ENCODE assay signal across 1 cellular context in the genomic region with DNA sequence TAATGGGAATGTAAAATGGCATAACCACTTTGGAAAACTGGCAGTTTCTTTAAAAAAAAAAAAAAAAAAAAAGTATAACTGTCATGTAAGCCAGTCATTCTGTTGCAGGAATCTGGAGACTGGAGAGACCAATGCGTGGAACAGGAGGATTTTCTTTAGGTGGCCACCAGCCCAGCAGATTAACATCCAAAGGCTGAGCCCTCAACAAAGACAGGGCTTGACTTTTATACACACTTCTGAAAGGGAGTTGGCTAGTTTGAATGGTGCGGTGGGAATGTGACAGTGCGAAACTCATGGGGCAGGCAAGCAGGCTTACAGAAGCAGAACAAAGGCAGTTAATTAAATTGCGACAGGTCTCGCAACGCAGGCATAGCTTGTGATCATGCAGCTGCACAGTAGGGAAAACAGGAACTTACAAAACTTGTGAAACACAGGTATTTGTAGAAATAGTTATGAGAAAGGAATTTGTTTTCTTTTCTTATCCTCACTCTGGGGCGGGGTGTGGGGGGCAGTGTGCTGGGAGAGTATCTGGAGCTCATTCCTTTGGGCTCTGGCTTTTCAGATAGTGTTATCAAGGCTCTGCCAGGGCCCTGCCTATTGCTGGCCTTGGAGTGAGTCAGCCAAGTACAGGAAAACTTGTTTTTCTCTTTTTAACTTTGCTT.
TF ChIP-seq lines count a peak whose summit lies in the region.

No MANE protein-coding gene starts in this region.

TF ChIP-seq in K562, 482 proteins besides CTCF, POLR2A, EP300 and RAD21 (continues in another document):
- TF ChIP-seq GATAD2A (IDR thresholded peaks at IDR 0.05) = peak; percentile 32; the same call in 1 of the 2 replicates
- no peak for TF ChIP-seq SRSF9 (IDR thresholded peaks at IDR 0.05; ENCODE audit: borderline replicate concordance, low read depth, low read length)
- TF ChIP-seq, protein P1, sequence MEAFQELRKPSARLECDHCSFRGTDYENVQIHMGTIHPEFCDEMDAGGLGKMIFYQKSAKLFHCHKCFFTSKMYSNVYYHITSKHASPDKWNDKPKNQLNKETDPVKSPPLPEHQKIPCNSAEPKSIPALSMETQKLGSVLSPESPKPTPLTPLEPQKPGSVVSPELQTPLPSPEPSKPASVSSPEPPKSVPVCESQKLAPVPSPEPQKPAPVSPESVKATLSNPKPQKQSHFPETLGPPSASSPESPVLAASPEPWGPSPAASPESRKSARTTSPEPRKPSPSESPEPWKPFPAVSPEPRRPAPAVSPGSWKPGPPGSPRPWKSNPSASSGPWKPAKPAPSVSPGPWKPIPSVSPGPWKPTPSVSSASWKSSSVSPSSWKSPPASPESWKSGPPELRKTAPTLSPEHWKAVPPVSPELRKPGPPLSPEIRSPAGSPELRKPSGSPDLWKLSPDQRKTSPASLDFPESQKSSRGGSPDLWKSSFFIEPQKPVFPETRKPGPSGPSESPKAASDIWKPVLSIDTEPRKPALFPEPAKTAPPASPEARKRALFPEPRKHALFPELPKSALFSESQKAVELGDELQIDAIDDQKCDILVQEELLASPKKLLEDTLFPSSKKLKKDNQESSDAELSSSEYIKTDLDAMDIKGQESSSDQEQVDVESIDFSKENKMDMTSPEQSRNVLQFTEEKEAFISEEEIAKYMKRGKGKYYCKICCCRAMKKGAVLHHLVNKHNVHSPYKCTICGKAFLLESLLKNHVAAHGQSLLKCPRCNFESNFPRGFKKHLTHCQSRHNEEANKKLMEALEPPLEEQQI (IDR thresholded peaks at IDR 0.05) = peak; percentile 87; the same call in 1 of the 2 replicates
- TF ChIP-seq MBD2 (IDR thresholded peaks at IDR 0.05; ENCODE audit: borderline replicate concordance, low read depth) = peak; percentile 71
- no peak for TF ChIP-seq ZNF263 (CRISPR knock-in tag; IDR thresholded peaks at IDR 0.05; ENCODE audit: borderline replicate concordance)
- no peak for TF ChIP-seq ZNF3 (CRISPR knock-in tag; IDR thresholded peaks at IDR 0.05)
- peak; percentile 99 for TF ChIP-seq FOSL1 (tag; conservative IDR thresholded peaks at IDR 0.05)
- TF ChIP-seq ETV5 (CRISPR knock-in tag; IDR thresholded peaks at IDR 0.05; ENCODE audit: low read depth) = peak; percentile 78
- TF ChIP-seq ILK (tag; IDR thresholded peaks at IDR 0.05; ENCODE audit: borderline replicate concordance, low read depth) = no peak
- TF ChIP-seq ZNF507 (tag; conservative IDR thresholded peaks at IDR 0.05) = no peak
- TF ChIP-seq HDGF (IDR thresholded peaks at IDR 0.05) = no peak
- TF ChIP-seq, protein P2, sequence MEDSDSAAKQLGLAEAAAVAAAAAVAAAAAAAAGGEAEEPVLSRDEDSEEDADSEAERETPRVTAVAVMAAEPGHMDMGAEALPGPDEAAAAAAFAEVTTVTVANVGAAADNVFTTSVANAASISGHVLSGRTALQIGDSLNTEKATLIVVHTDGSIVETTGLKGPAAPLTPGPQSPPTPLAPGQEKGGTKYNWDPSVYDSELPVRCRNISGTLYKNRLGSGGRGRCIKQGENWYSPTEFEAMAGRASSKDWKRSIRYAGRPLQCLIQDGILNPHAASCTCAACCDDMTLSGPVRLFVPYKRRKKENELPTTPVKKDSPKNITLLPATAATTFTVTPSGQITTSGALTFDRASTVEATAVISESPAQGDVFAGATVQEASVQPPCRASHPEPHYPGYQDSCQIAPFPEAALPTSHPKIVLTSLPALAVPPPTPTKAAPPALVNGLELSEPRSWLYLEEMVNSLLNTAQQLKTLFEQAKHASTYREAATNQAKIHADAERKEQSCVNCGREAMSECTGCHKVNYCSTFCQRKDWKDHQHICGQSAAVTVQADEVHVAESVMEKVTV (CRISPR knock-in tag; IDR thresholded peaks at IDR 0.05) = peak; percentile 62
- TF ChIP-seq MEF2A (IDR thresholded peaks at IDR 0.05; ENCODE audit: control insufficient read depth, low read depth, low read length) = peak; percentile 58
- TF ChIP-seq, protein P3, sequence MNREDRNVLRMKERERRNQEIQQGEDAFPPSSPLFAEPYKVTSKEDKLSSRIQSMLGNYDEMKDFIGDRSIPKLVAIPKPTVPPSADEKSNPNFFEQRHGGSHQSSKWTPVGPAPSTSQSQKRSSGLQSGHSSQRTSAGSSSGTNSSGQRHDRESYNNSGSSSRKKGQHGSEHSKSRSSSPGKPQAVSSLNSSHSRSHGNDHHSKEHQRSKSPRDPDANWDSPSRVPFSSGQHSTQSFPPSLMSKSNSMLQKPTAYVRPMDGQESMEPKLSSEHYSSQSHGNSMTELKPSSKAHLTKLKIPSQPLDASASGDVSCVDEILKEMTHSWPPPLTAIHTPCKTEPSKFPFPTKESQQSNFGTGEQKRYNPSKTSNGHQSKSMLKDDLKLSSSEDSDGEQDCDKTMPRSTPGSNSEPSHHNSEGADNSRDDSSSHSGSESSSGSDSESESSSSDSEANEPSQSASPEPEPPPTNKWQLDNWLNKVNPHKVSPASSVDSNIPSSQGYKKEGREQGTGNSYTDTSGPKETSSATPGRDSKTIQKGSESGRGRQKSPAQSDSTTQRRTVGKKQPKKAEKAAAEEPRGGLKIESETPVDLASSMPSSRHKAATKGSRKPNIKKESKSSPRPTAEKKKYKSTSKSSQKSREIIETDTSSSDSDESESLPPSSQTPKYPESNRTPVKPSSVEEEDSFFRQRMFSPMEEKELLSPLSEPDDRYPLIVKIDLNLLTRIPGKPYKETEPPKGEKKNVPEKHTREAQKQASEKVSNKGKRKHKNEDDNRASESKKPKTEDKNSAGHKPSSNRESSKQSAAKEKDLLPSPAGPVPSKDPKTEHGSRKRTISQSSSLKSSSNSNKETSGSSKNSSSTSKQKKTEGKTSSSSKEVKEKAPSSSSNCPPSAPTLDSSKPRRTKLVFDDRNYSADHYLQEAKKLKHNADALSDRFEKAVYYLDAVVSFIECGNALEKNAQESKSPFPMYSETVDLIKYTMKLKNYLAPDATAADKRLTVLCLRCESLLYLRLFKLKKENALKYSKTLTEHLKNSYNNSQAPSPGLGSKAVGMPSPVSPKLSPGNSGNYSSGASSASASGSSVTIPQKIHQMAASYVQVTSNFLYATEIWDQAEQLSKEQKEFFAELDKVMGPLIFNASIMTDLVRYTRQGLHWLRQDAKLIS (CRISPR knock-in tag; IDR thresholded peaks at IDR 0.05) = peak; percentile 86
- TF ChIP-seq ZNF274 (IDR thresholded peaks at IDR 0.05; ENCODE audit: borderline replicate concordance, low read depth, low read length) = peak; percentile 30; the same call in 1 of the 2 replicates
- TF ChIP-seq, protein P4, sequence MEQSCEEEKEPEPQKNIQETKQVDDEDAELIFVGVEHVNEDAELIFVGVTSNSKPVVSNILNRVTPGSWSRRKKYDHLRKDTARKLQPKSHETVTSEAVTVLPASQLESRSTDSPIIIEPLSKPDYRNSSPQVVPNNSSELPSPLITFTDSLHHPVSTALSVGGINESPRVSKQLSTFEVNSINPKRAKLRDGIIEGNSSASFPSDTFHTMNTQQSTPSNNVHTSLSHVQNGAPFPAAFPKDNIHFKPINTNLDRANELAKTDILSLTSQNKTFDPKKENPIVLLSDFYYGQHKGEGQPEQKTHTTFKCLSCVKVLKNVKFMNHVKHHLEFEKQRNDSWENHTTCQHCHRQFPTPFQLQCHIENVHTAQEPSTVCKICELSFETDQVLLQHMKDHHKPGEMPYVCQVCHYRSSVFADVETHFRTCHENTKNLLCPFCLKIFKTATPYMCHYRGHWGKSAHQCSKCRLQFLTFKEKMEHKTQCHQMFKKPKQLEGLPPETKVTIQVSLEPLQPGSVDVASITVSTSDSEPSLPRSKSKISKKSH (CRISPR knock-in tag; IDR thresholded peaks at IDR 0.05) = peak; percentile 97
- no peak; the same call in 1 of the 2 replicates for TF ChIP-seq RUNX1 (IDR thresholded peaks at IDR 0.05; ENCODE audit: low read depth)
- no peak for TF ChIP-seq POLR3A (IDR thresholded peaks at IDR 0.05; ENCODE audit: borderline replicate concordance, extremely low read depth, insufficient read depth, insufficient read length)
- TF ChIP-seq EP400 (IDR thresholded peaks at IDR 0.05) = peak; percentile 75
- TF ChIP-seq ZNF354B (CRISPR knock-in tag; IDR thresholded peaks at IDR 0.05) = no peak
- TF ChIP-seq ZNF239 (CRISPR knock-in tag; IDR thresholded peaks at IDR 0.05) = peak; percentile 63
- no peak for TF ChIP-seq NR3C1 (CRISPR knock-in tag; IDR thresholded peaks at IDR 0.05)
- TF ChIP-seq ZNF408 (CRISPR knock-in tag; IDR thresholded peaks at IDR 0.05; ENCODE audit: low read depth) = no peak
- TF ChIP-seq, protein P5, sequence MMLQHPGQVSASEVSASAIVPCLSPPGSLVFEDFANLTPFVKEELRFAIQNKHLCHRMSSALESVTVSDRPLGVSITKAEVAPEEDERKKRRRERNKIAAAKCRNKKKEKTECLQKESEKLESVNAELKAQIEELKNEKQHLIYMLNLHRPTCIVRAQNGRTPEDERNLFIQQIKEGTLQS (IDR thresholded peaks at IDR 0.05) = peak; percentile 92
- TF ChIP-seq, protein P5 (CRISPR knock-in tag; conservative IDR thresholded peaks at IDR 0.05) = peak; percentile 83; the same call in 1 of the 2 replicates
- TF ChIP-seq, protein P6, sequence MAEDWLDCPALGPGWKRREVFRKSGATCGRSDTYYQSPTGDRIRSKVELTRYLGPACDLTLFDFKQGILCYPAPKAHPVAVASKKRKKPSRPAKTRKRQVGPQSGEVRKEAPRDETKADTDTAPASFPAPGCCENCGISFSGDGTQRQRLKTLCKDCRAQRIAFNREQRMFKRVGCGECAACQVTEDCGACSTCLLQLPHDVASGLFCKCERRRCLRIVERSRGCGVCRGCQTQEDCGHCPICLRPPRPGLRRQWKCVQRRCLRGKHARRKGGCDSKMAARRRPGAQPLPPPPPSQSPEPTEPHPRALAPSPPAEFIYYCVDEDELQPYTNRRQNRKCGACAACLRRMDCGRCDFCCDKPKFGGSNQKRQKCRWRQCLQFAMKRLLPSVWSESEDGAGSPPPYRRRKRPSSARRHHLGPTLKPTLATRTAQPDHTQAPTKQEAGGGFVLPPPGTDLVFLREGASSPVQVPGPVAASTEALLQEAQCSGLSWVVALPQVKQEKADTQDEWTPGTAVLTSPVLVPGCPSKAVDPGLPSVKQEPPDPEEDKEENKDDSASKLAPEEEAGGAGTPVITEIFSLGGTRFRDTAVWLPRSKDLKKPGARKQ (CRISPR knock-in tag; IDR thresholded peaks at IDR 0.05) = no peak
- no peak for TF ChIP-seq SRSF1 (IDR thresholded peaks at IDR 0.05; ENCODE audit: low read depth, low read length)
- TF ChIP-seq ZNF133 (CRISPR knock-in tag; IDR thresholded peaks at IDR 0.05) = no peak
- TF ChIP-seq, protein P7, sequence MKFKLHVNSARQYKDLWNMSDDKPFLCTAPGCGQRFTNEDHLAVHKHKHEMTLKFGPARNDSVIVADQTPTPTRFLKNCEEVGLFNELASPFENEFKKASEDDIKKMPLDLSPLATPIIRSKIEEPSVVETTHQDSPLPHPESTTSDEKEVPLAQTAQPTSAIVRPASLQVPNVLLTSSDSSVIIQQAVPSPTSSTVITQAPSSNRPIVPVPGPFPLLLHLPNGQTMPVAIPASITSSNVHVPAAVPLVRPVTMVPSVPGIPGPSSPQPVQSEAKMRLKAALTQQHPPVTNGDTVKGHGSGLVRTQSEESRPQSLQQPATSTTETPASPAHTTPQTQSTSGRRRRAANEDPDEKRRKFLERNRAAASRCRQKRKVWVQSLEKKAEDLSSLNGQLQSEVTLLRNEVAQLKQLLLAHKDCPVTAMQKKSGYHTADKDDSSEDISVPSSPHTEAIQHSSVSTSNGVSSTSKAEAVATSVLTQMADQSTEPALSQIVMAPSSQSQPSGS (CRISPR knock-in tag; IDR thresholded peaks at IDR 0.05) = no peak
- TF ChIP-seq ZNF316 (IDR thresholded peaks at IDR 0.05) = peak; percentile 47
- TF ChIP-seq CHD1 (IDR thresholded peaks at IDR 0.05; ENCODE audit: low read length) = no peak
- peak; percentile 87 for TF ChIP-seq SMAD3 (CRISPR knock-in tag; conservative IDR thresholded peaks at IDR 0.05)
- TF ChIP-seq, protein P8, sequence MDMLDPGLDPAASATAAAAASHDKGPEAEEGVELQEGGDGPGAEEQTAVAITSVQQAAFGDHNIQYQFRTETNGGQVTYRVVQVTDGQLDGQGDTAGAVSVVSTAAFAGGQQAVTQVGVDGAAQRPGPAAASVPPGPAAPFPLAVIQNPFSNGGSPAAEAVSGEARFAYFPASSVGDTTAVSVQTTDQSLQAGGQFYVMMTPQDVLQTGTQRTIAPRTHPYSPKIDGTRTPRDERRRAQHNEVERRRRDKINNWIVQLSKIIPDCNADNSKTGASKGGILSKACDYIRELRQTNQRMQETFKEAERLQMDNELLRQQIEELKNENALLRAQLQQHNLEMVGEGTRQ (CRISPR knock-in tag; IDR thresholded peaks at IDR 0.05) = no peak
- TF ChIP-seq GABPB2 (CRISPR knock-in tag; conservative IDR thresholded peaks at IDR 0.05) = no peak
- no peak for TF ChIP-seq POLR2G (IDR thresholded peaks at IDR 0.05; ENCODE audit: low read depth, low read length)
- TF ChIP-seq, protein P9, sequence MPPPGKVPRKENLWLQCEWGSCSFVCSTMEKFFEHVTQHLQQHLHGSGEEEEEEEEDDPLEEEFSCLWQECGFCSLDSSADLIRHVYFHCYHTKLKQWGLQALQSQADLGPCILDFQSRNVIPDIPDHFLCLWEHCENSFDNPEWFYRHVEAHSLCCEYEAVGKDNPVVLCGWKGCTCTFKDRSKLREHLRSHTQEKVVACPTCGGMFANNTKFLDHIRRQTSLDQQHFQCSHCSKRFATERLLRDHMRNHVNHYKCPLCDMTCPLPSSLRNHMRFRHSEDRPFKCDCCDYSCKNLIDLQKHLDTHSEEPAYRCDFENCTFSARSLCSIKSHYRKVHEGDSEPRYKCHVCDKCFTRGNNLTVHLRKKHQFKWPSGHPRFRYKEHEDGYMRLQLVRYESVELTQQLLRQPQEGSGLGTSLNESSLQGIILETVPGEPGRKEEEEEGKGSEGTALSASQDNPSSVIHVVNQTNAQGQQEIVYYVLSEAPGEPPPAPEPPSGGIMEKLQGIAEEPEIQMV (tag; conservative IDR thresholded peaks at IDR 0.05; ENCODE audit: low read depth) = no peak
- TF ChIP-seq NFXL1 (CRISPR knock-in tag; IDR thresholded peaks at IDR 0.05) = no peak
- TF ChIP-seq ZNF217 (CRISPR knock-in tag; IDR thresholded peaks at IDR 0.05) = no peak
- peak; percentile 93 for TF ChIP-seq HDAC3 (IDR thresholded peaks at IDR 0.05; ENCODE audit: borderline replicate concordance, partially characterized antibody)
- peak; percentile 74 for TF ChIP-seq EGR1 (conservative IDR thresholded peaks at IDR 0.05)
- TF ChIP-seq TAF1 (IDR thresholded peaks at IDR 0.05; ENCODE audit: control insufficient read depth, extremely low read depth, insufficient read depth, low read length, severe bottlenecking) = peak; percentile 30
- TF ChIP-seq, protein P10, sequence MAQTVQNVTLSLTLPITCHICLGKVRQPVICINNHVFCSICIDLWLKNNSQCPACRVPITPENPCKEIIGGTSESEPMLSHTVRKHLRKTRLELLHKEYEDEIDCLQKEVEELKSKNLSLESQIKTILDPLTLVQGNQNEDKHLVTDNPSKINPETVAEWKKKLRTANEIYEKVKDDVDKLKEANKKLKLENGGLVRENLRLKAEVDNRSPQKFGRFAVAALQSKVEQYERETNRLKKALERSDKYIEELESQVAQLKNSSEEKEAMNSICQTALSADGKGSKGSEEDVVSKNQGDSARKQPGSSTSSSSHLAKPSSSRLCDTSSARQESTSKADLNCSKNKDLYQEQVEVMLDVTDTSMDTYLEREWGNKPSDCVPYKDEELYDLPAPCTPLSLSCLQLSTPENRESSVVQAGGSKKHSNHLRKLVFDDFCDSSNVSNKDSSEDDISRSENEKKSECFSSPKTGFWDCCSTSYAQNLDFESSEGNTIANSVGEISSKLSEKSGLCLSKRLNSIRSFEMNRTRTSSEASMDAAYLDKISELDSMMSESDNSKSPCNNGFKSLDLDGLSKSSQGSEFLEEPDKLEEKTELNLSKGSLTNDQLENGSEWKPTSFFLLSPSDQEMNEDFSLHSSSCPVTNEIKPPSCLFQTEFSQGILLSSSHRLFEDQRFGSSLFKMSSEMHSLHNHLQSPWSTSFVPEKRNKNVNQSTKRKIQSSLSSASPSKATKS (CRISPR knock-in tag; IDR thresholded peaks at IDR 0.05) = no peak
